In the genomic region with DNA sequence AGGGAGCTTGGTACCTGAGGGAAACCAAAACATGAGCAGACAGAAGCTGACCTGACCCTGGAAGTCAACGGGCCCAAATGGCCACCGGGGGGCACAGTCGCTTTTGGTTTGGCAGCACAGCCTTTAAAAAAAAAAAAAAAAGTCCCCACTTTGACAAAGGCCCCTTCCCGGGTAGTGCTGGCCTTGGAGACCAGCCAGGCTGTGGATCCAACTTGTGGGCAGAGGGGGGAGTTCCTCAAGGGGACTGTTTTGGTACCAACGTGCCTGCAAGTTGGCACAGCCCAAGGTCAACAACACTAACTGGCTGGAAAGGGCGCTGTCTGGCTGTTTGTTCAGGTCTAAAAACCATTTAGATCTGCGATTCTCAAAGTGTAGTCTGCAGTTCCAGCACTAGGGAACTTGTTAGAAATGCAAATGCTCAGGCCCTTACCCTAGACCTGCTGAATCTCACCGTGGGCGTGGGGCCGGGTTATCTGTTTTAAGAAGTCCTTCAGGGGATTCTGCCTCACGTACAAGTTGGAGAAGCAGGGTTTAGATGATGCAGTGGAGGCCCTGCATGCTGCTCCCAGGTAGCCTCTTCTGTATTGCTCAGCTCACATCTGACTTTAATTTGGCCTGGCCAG, we compare ENCODE assay signal across 8 cellular contexts.
A peak's percentile ranks its signal among the peaks of the same experiment; 100 is the strongest.
DNase-seq lines count a peak whose midpoint lies in the region; ATAC-seq and TF ChIP-seq lines count a peak whose summit lies in the region.

No MANE protein-coding gene starts in this region.

- H4K20me1 ChIP-seq in neural cell (ENCODE audit: insufficient read depth): no peaks in the 10 kb centered on the region

- no peaks in the 10 kb centered on the region for H3K79me2 ChIP-seq in neural cell (replicated peaks; ENCODE audit: insufficient read depth, low read length)

- H3K9me3 Mint-ChIP-seq in activated T-helper 17 cell treated with anti-CD3 and anti-CD28 coated beads, Interleukin-2, amount 50 U/mL, for 72 hours: peaks cover under 1% of the 10 kb centered on the region
- peaks cover under 1 to 5% of the 10 kb centered on the region in 2 donors for H3K9me3 Mint-ChIP-seq in stimulated activated naive CD8-positive, alpha-beta T cell treated with anti-CD3 and anti-CD28 coated beads, Interleukin-15, amount 100 ng/mL, for 72 hours

- TF ChIP-seq CTCF in Panc1 (IDR thresholded peaks at IDR 0.05): peak; percentile 68
- TF ChIP-seq CTCF in foreskin fibroblast (IDR thresholded peaks at IDR 0.05; ENCODE audit: low read depth, low read length): peak; percentile 54
- TF ChIP-seq CTCF in neural cell (IDR thresholded peaks at IDR 0.05; ENCODE audit: poor library complexity, severe bottlenecking): no peak

- intact Hi-C loops in Panc1 (cut with micrococcal nuclease; ENCODE audit: unreplicated experiment): loop anchor here (1.0 kb wide), 1 partner anchor 1178 kb away; no protein-coding TSS in a partner anchor

- peak; percentile 40 for TF ChIP-seq RAD21 in neural cell (conservative IDR thresholded peaks at IDR 0.05)

- H3K9me3 ChIP-seq in HUES6 (ENCODE audit: control insufficient read depth, insufficient read depth, low read depth, low read length) (peaks cover 11% of the 10 kb centered on the region; the same call in 1 of the 2 replicates), Panc1 (ENCODE audit: control insufficient read depth, insufficient read depth, low read depth, low read length) (no peaks in the 10 kb centered on the region), neural cell (ENCODE audit: low read length) (peaks cover 4% of the 10 kb centered on the region)

- peaks cover 38% of the 10 kb centered on the region for H3K36me3 Mint-ChIP-seq in activated T-helper 17 cell treated with anti-CD3 and anti-CD28 coated beads, Interleukin-2, amount 50 U/mL, for 72 hours (ENCODE audit: low read depth)

- peaks cover 19% of the 10 kb centered on the region for H3K4me1 Mint-ChIP-seq in activated T-helper 17 cell treated with anti-CD3 and anti-CD28 coated beads, Interleukin-2, amount 50 U/mL, for 72 hours
- peaks cover 63% of the 10 kb centered on the region for H3K4me1 Mint-ChIP-seq in stimulated activated naive CD8-positive, alpha-beta T cell treated with anti-CD3 and anti-CD28 coated beads, Interleukin-15, amount 100 ng/mL, for 72 hours

- no peak for TF ChIP-seq EP300 in neural cell (conservative IDR thresholded peaks at IDR 0.05; ENCODE audit: poor library complexity, severe bottlenecking)

- ATAC-seq in GM21447 (IDR thresholded peaks at IDR 0.05; ENCODE audit: unreplicated experiment) (peak; percentile 23), Panc1 (peak; percentile 47)
- peak; percentile 27 for ATAC-seq in activated T-helper 17 cell treated with anti-CD3 and anti-CD28 coated beads, Interleukin-2, amount 50 U/mL, for 72 hours (replicated peaks)
- ATAC-seq in stimulated activated naive CD8-positive, alpha-beta T cell treated with anti-CD3 and anti-CD28 coated beads, Interleukin-15, amount 100 ng/mL, for 72 hours: peak; percentile 60

- peak overlapping the region; percentile 72 for H3K4me3 Mint-ChIP-seq in activated T-helper 17 cell treated with anti-CD3 and anti-CD28 coated beads, Interleukin-2, amount 50 U/mL, for 72 hours
- peak overlapping the region; percentile 73 for H3K4me3 Mint-ChIP-seq in stimulated activated naive CD8-positive, alpha-beta T cell treated with anti-CD3 and anti-CD28 coated beads, Interleukin-15, amount 100 ng/mL, for 72 hours

- peak overlapping the region; percentile 76 for H3K27ac ChIP-seq in HUES6 (ENCODE audit: low read depth, low read length)
- H3K27ac ChIP-seq in Panc1 (ENCODE audit: low read length): peak overlapping the region; percentile 98
- no peak overlapping the region for H3K27ac ChIP-seq in neural cell (ENCODE audit: low read length)

- H3K9me2 ChIP-seq in neural cell (ENCODE audit: insufficient read depth, low read length): no peaks in the 10 kb centered on the region

- BruUV-seq in Panc1 (replicated peaks; lab: Mats Ljungman, UMichigan): no TSS peak

- POLR2A ChIA-PET in Panc1 (lab: Charles Lee): no interaction called here

- H3F3A ChIP-seq in neural cell (ENCODE audit: insufficient read depth, low read length, poor library complexity, severe bottlenecking): no peaks in the 10 kb centered on the region

- CTCF ChIA-PET in Panc1 (lab: Charles Lee): interaction anchor here (0.6 to 2.0 kb wide), 13 partner anchors 15 to 1211 kb away, joined by 3 to 16 read pairs (median 4); partner anchors contain the start of gene TRIB2

- H3K4me3 ChIP-seq in HUES6 (ENCODE audit: low read depth, low read length) (peak overlapping the region; percentile 38; the same call in 1 of the 2 replicates), Panc1 (ENCODE audit: low read depth in 2 of 2, low read length in 2 of 2) (peak overlapping the region; percentile 33 to 53), foreskin fibroblast (ENCODE audit: low read depth in 1 of 2, low read length in 2 of 2) (peak overlapping the region in 1 of 2 donors; percentile 31), neural cell (ENCODE audit: low read length) (no peak overlapping the region)

- H3K4me1 ChIP-seq in HUES6 (ENCODE audit: control insufficient read depth, insufficient read depth, low read length) (peaks cover 16% of the 10 kb centered on the region), Panc1 (ENCODE audit: control insufficient read depth, insufficient read depth, low read length) (peaks cover 22% of the 10 kb centered on the region)

- peak overlapping the region; percentile 63 for H3K9ac ChIP-seq in HUES6 (ENCODE audit: low read length)
- H3K9ac ChIP-seq in neural cell (ENCODE audit: low read length): no peak overlapping the region

- H3K27me3 Mint-ChIP-seq in activated T-helper 17 cell treated with anti-CD3 and anti-CD28 coated beads, Interleukin-2, amount 50 U/mL, for 72 hours: no peaks in the 10 kb centered on the region
- peaks cover 13% of the 10 kb centered on the region for H3K27me3 Mint-ChIP-seq in stimulated activated naive CD8-positive, alpha-beta T cell treated with anti-CD3 and anti-CD28 coated beads, Interleukin-15, amount 100 ng/mL, for 72 hours

- H2AFZ ChIP-seq in neural cell (ENCODE audit: low read depth, low read length): no peak overlapping the region

- H3K27ac Mint-ChIP-seq in activated T-helper 17 cell treated with anti-CD3 and anti-CD28 coated beads, Interleukin-2, amount 50 U/mL, for 72 hours: peak overlapping the region; percentile 79
- peak overlapping the region in 1 of 2 donors; percentile 62 for H3K27ac Mint-ChIP-seq in stimulated activated naive CD8-positive, alpha-beta T cell treated with anti-CD3 and anti-CD28 coated beads, Interleukin-15, amount 100 ng/mL, for 72 hours

- H3K36me3 ChIP-seq in HUES6 (ENCODE audit: control insufficient read depth, insufficient read depth, low read length) (peaks cover 18% of the 10 kb centered on the region), Panc1 (ENCODE audit: control insufficient read depth, insufficient read depth, low read length) (peaks cover 5% of the 10 kb centered on the region; the same call in 1 of the 2 replicates), neural cell (ENCODE audit: insufficient read depth, low read length) (no peaks in the 10 kb centered on the region)

- no peak overlapping the region for H3K4me2 ChIP-seq in neural cell (ENCODE audit: low read length)

- in situ Hi-C loops in Caki2 (cut with HindIII; ENCODE audit: low pct_unique_long_range_greater_than_20kb, low sequenced_read_pairs) (no loop called here), Panc1 (cut with HindIII; ENCODE audit: low pct_unique_long_range_greater_than_20kb, low sequenced_read_pairs) (no loop called here)

- DNase-seq in Caki2 (ENCODE audit: low read depth) (peak; percentile 65), Panc1 (ENCODE audit: low read depth, low spot score) (peak; percentile 46), foreskin fibroblast (peak; percentile 46 to 80)
- peak; percentile 43 to 46 for DNase-seq in stimulated activated naive CD8-positive, alpha-beta T cell treated with anti-CD3 and anti-CD28 coated beads, Interleukin-15, amount 100 ng/mL, for 72 hours

- no peaks in the 10 kb centered on the region for H3K27me3 ChIP-seq in HUES6 (ENCODE audit: control insufficient read depth, insufficient read depth, low read length)
- no peaks in the 10 kb centered on the region for H3K27me3 ChIP-seq in Panc1 (ENCODE audit: control insufficient read depth, insufficient read depth, low read length)
- H3K27me3 ChIP-seq in neural cell (ENCODE audit: insufficient read depth, low read depth, low read length): no peaks in the 10 kb centered on the region

TF ChIP-seq in neural cell, 6 proteins besides CTCF, POLR2A, EP300 and RAD21:
- TF ChIP-seq POLR2AphosphoS5 (IDR thresholded peaks at IDR 0.05) (no peak), TAF1 (IDR thresholded peaks at IDR 0.05; ENCODE audit: low read depth) (no peak), EZH2 (IDR thresholded peaks at IDR 0.05; ENCODE audit: borderline replicate concordance, insufficient read depth, low read length, poor library complexity, severe bottlenecking) (no peak), REST (IDR thresholded peaks at IDR 0.05; ENCODE audit: borderline replicate concordance) (no peak), SMC3 (conservative IDR thresholded peaks at IDR 0.05; ENCODE audit: poor library complexity) (no peak)
